23 cellular contexts compared by ENCODE assay signal in genomic region chr9:131873361-131873760, GRCh38.
"Had no signal": no experiment of that assay in that cellular context is flagged by ENCODE, and none has a peak within 500 bp of the region (broad histone marks: within the 10 kb centered on the region; RNA-seq: fewer than 3 reads in every experiment).

No MANE protein-coding gene starts in this region.

- H3K4me1 ChIP-seq: esophagus muscularis mucosa, foreskin keratinocyte, gastroesophageal sphincter, heart right ventricle, left lung, prostate gland, sigmoid colon, tibial nerve, upper lobe of left lung, uterus had no signal

- H3K9ac ChIP-seq: neural progenitor cell had no signal

- H3K9me3 ChIP-seq: esophagus muscularis mucosa, gastroesophageal sphincter, heart right ventricle, left lung, prostate gland, sigmoid colon, thoracic aorta, tibial nerve, upper lobe of left lung, uterus had no signal

- H3K36me3 ChIP-seq: neural progenitor cell, prostate gland, uterus had no signal

- DNase-seq: dermis blood vessel endothelial cell; effector memory CD4-positive, alpha-beta T cell; foreskin keratinocyte; heart right ventricle; hippocampal formation; left cardiac atrium; mesenchymal stem cell; midbrain; naive thymus-derived CD4-positive, alpha-beta T cell; right cardiac atrium; sigmoid colon; stimulated activated CD4-positive, alpha-beta T cell treated with anti-CD3 and anti-CD28 coated beads, Interleukin-4, amount 100 ng/mL, for 4 hours; stimulated activated naive B cell treated with anti-CD40 and anti-IgM and Interleukin-4, amounts not matched to agents 10 μg/mL and 1 μg/mL and 100 μg/mL, for 72 hours; upper lobe of left lung; uterus had no signal

- H3K27me3 ChIP-seq: esophagus muscularis mucosa, foreskin keratinocyte, gastroesophageal sphincter, heart right ventricle, left lung, neural progenitor cell, sigmoid colon, tibial nerve, upper lobe of left lung, uterus had no signal

- H3K27ac ChIP-seq: coronary artery, esophagus muscularis mucosa, foreskin keratinocyte, gastroesophageal sphincter, heart right ventricle, left lung, neural progenitor cell, prostate gland, sigmoid colon, thoracic aorta, tibial nerve, upper lobe of left lung, uterus had no signal

- ATAC-seq: foreskin keratinocyte; gastroesophageal sphincter; left cardiac atrium; left lung; naive thymus-derived CD4-positive, alpha-beta T cell; stimulated activated naive B cell treated with anti-CD40 and anti-IgM and Interleukin-4, amounts not matched to agents 10 μg/mL and 1 μg/mL and 100 μg/mL, for 72 hours had no signal

- H3K4me3 ChIP-seq: coronary artery, esophagus muscularis mucosa, gastroesophageal sphincter, heart right ventricle, left lung, neural progenitor cell, prostate gland, sigmoid colon, thoracic aorta, tibial nerve, upper lobe of left lung, uterus had no signal

- H3K4me2 ChIP-seq: neural progenitor cell had no signal
